In genomic region chr21:41669533-41669830, GRCh38 we compare ENCODE assay signal across 20 cellular contexts.
DNase-seq lines count a peak whose midpoint lies in the region; ATAC-seq and TF ChIP-seq lines count a peak whose summit lies in the region.
"Had no signal": no experiment of that assay in that cellular context is flagged by ENCODE, and none has a peak within 500 bp of the region (broad histone marks: within the 10 kb centered on the region; RNA-seq: fewer than 3 reads in every experiment).

No MANE protein-coding gene starts in this region.

- DNase-seq in DND-41 (no peak), H9 (no peak), endodermal cell (no peak), sigmoid colon (peak; percentile 7), PC-9 (no peak), HK-2 (ENCODE audit: unreplicated experiment) (no peak), sciatic nerve (ENCODE audit: low spot score) (no peak)
- no peak for DNase-seq in activated CD4-positive, alpha-beta T cell treated with anti-CD3 and anti-CD28 coated beads, Interleukin-2, amount 50 U/mL, for 1 hour
- DNase-seq: C1 segment of cervical spinal cord; CD8-positive, alpha-beta T cell; DMS153; GM23248; Kasumi-1; NCI-H1417; NCI-H1694 treated with DMSO at 0.1 percent for 48 hours; NCI-H2081 treated with DMSO at 0.1 percent for 48 hours; NCI-H2171 treated with DMSO at 0.1 percent for 48 hours; NCI-H524 treated with DMSO at 0.1 percent for 48 hours; SIG-M5 had no signal

- H3K27me3 ChIP-seq in DND-41 (ENCODE audit: insufficient read depth, low read length, poor library complexity) (no peaks in the 10 kb centered on the region), H9 (ENCODE audit: insufficient read depth, low read length) (no peaks in the 10 kb centered on the region), endodermal cell (ENCODE audit: control insufficient read depth, insufficient read depth, low read length, poor library complexity, severe bottlenecking) (no peaks in the 10 kb centered on the region), sigmoid colon (peaks cover 0 to 10% (median 0%) of the 10 kb centered on the region in 3 donors), PC-9 (ENCODE audit: insufficient read depth, low read depth) (no peaks in the 10 kb centered on the region)

- H2AFZ ChIP-seq in DND-41 (ENCODE audit: low read depth, low read length) (no peak overlapping the region), H9 (ENCODE audit: low read length) (no peak overlapping the region), PC-9 (no peak overlapping the region)
- H2AFZ ChIP-seq: GM23248 had no signal

- H3K79me1 ChIP-seq in H9 (ENCODE audit: insufficient read depth, low read depth, low read length, poor library complexity, severe bottlenecking), result no peaks in the 10 kb centered on the region

- H3K14ac ChIP-seq in H9 (ENCODE audit: insufficient read depth, low read length), result no peak overlapping the region

- H3K9ac ChIP-seq in DND-41 (ENCODE audit: low read depth, low read length) (no peak overlapping the region), H9 (ENCODE audit: extremely low read depth, insufficient read length, low read length) (no peak overlapping the region), endodermal cell (ENCODE audit: extremely low read depth, low read length, poor library complexity, severe bottlenecking) (no peak overlapping the region)
- H3K9ac ChIP-seq: GM23248 had no signal

- H3K27me3 Mint-ChIP-seq in H9 (ENCODE audit: low read depth), result peaks cover 5% of the 10 kb centered on the region
- H3K27me3 Mint-ChIP-seq in endodermal cell (ENCODE audit: insufficient read depth), result no peaks in the 10 kb centered on the region

- H3K4me3 ChIP-seq in DND-41 (ENCODE audit: low read depth in 1 of 2, low read length in 2 of 2) (no peak overlapping the region), endodermal cell (ENCODE audit: low read length) (no peak overlapping the region), sigmoid colon (no peak overlapping the region), PC-9 (no peak overlapping the region)
- H3K4me3 ChIP-seq: GM23248 had no signal

- H3K36me3 Mint-ChIP-seq in H9 (ENCODE audit: insufficient read depth in 1 of 3, low read depth in 3 of 3), result no peaks in the 10 kb centered on the region; a peak in 1 of 7 replicates
- no peaks in the 10 kb centered on the region for H3K36me3 Mint-ChIP-seq in endodermal cell (ENCODE audit: low read depth)
- H3K36me3 Mint-ChIP-seq: CD8-positive, alpha-beta T cell had no signal

- no peak overlapping the region for H4K91ac ChIP-seq in H9 (ENCODE audit: insufficient read length, low read depth, low read length)

- H3K4ac ChIP-seq in H9 (ENCODE audit: low read depth, low read length), result no peak overlapping the region

- H3K4me1 ChIP-seq in DND-41 (ENCODE audit: insufficient read depth, low read length) (no peaks in the 10 kb centered on the region), H9 (ENCODE audit: insufficient read depth, low read length) (no peaks in the 10 kb centered on the region; the same call in none of the 2 replicates), endodermal cell (ENCODE audit: control insufficient read depth, insufficient read depth, low read length) (peaks cover 5% of the 10 kb centered on the region), sigmoid colon (peaks cover 0 to 5% (median 0%) of the 10 kb centered on the region in 4 donors), PC-9 (replicated peaks; ENCODE audit: insufficient read depth) (peaks cover 24% of the 10 kb centered on the region)

- no peak overlapping the region for H4K5ac ChIP-seq in H9 (ENCODE audit: insufficient read length, low read depth, low read length)

- H2BK15ac ChIP-seq in H9 (ENCODE audit: low read depth, low read length), result no peak overlapping the region

- H3K4me2 ChIP-seq in DND-41 (ENCODE audit: insufficient read depth, low read length) (no peak overlapping the region), H9 (ENCODE audit: insufficient read depth, insufficient read length, low read length) (no peak overlapping the region), PC-9 (no peak overlapping the region)

- H3K9me3 ChIP-seq in DND-41 (ENCODE audit: insufficient read depth, low read length, severe bottlenecking) (no peaks in the 10 kb centered on the region), H9 (ENCODE audit: control insufficient read depth, low read depth, low read length) (no peaks in the 10 kb centered on the region), endodermal cell (ENCODE audit: control insufficient read depth, low read length) (no peaks in the 10 kb centered on the region), sigmoid colon (no peaks in the 10 kb centered on the region), PC-9 (ENCODE audit: insufficient read depth, low read depth) (no peaks in the 10 kb centered on the region)

- TF ChIP-seq CTCF in DND-41 (IDR thresholded peaks at IDR 0.05; ENCODE audit: borderline replicate concordance, extremely low read depth, low read length, poor library complexity, severe bottlenecking), result peak; percentile 14
- peak; percentile 38; the same call in 2 of the 3 replicates for TF ChIP-seq CTCF in H9 (conservative IDR thresholded peaks at IDR 0.05)
- TF ChIP-seq CTCF in endodermal cell (conservative IDR thresholded peaks at IDR 0.05), result peak; percentile 47
- TF ChIP-seq CTCF in sigmoid colon (IDR thresholded peaks at IDR 0.05), result no peak
- TF ChIP-seq CTCF in PC-9 (conservative IDR thresholded peaks at IDR 0.05), result no peak

- no peak overlapping the region for H4K8ac ChIP-seq in H9 (replicated peaks; ENCODE audit: insufficient read length, low read depth, low read length)

- H3K9me2 ChIP-seq in PC-9 (ENCODE audit: insufficient read depth), result no peaks in the 10 kb centered on the region

- ATAC-seq in DND-41 (ENCODE audit: insufficient read depth, low read depth), result no peak
- no peak for ATAC-seq in sciatic nerve
- ATAC-seq: CD8-positive, alpha-beta T cell; SK-N-SH treated with all-trans-retinoic acid at 6 μM for 48 hours had no signal

- H4K20me1 ChIP-seq in DND-41 (ENCODE audit: insufficient read depth, low read length), result no peaks in the 10 kb centered on the region
- H4K20me1 ChIP-seq in H9 (ENCODE audit: control insufficient read depth, insufficient read depth, insufficient read length), result no peaks in the 10 kb centered on the region
- no peaks in the 10 kb centered on the region for H4K20me1 ChIP-seq in PC-9 (ENCODE audit: insufficient read depth)

- H3K9me3 Mint-ChIP-seq in H9 (no peaks in the 10 kb centered on the region), endodermal cell (no peaks in the 10 kb centered on the region)
- H3K9me3 Mint-ChIP-seq: CD8-positive, alpha-beta T cell had no signal

- H3K79me2 ChIP-seq in DND-41 (ENCODE audit: insufficient read depth, low read length) (no peaks in the 10 kb centered on the region), H9 (ENCODE audit: insufficient read depth, low read length) (no peaks in the 10 kb centered on the region), PC-9 (ENCODE audit: low read depth) (no peaks in the 10 kb centered on the region)

- H3K36me3 ChIP-seq in DND-41 (ENCODE audit: insufficient read depth, low read length) (no peaks in the 10 kb centered on the region), endodermal cell (ENCODE audit: control insufficient read depth, insufficient read depth, low read length) (no peaks in the 10 kb centered on the region), sigmoid colon (no peaks in the 10 kb centered on the region), PC-9 (ENCODE audit: low read depth) (no peaks in the 10 kb centered on the region)

- H3K23ac ChIP-seq in H9 (ENCODE audit: insufficient read length, low read depth, low read length), result no peak overlapping the region

- H2BK120ac ChIP-seq in H9 (ENCODE audit: low read depth, low read length, poor library complexity, severe bottlenecking), result no peak overlapping the region

- WGBS in H9 (ENCODE audit: extremely low coverage, insufficient read length, low lambda C conversion rate), result no CpG with 5 or more reads among the region's 4 CpGs
- 86 to 90% methylated on average over 1 to 4 of the region's 4 CpGs for WGBS in endodermal cell (ENCODE audit: insufficient coverage in 1 of 2, insufficient read length in 1 of 2), 2 experiments
- WGBS in sigmoid colon, 2 donors, result 70 to 83% methylated on average over 4 of the region's 4 CpGs

- H2AK5ac ChIP-seq in H9 (ENCODE audit: insufficient read length, low read length), result no peak overlapping the region

- peaks cover 2% of the 10 kb centered on the region; the same call in 1 of the 2 replicates for H3F3A ChIP-seq in PC-9 (ENCODE audit: insufficient read depth, low read depth)

- no peak overlapping the region for H3K56ac ChIP-seq in H9 (ENCODE audit: insufficient read length, low read depth, low read length)

- H3T11ph ChIP-seq in H9 (ENCODE audit: low read length), result no peak overlapping the region

- no peaks in the 10 kb centered on the region for H3K23me2 ChIP-seq in H9 (ENCODE audit: insufficient read length, low read depth, low read length, poor library complexity, severe bottlenecking)

- peak overlapping the region in 1 of 3 experiments; percentile 79; a peak in 1 of 7 replicates for H3K27ac Mint-ChIP-seq in H9
- H3K27ac Mint-ChIP-seq in endodermal cell, result peak overlapping the region; percentile 35
- H3K27ac Mint-ChIP-seq: CD8-positive, alpha-beta T cell had no signal

- POLR2A ChIA-PET in PC-9 (lab: Charles Lee; ENCODE audit: unreplicated experiment), result no interaction called here

- TF ChIP-seq EP300 in sigmoid colon (IDR thresholded peaks at IDR 0.05), result no peak

- no peak overlapping the region for H2BK5ac ChIP-seq in H9 (ENCODE audit: insufficient read length, low read length)

- no peak for TF ChIP-seq POLR2A in sigmoid colon (IDR thresholded peaks at IDR 0.05)

- no peak overlapping the region for H3K18ac ChIP-seq in H9 (ENCODE audit: insufficient read length, low read depth, low read length)

- H3K4me3 Mint-ChIP-seq in H9, result no peak overlapping the region
- no peak overlapping the region for H3K4me3 Mint-ChIP-seq in endodermal cell
- H3K4me3 Mint-ChIP-seq: CD8-positive, alpha-beta T cell had no signal

- no peak overlapping the region for H2BK12ac ChIP-seq in H9 (ENCODE audit: insufficient read length, low read depth, low read length)

- H3K27ac ChIP-seq in DND-41 (ENCODE audit: low read length) (no peak overlapping the region), H9 (ENCODE audit: insufficient read length, low read depth, low read length) (no peak overlapping the region), endodermal cell (ENCODE audit: low read depth, low read length) (no peak overlapping the region), sigmoid colon (no peak overlapping the region), PC-9 (no peak overlapping the region)
- H3K27ac ChIP-seq: GM23248 had no signal

- H3K4me1 Mint-ChIP-seq in H9, result peaks cover 0 to 9% of the 10 kb centered on the region in 2 experiments; a peak in 3 of 4 replicates
- peaks cover 8% of the 10 kb centered on the region for H3K4me1 Mint-ChIP-seq in endodermal cell

- no peak overlapping the region for H2BK20ac ChIP-seq in H9 (ENCODE audit: low read depth, low read length, poor library complexity, severe bottlenecking)

- CTCF ChIA-PET in PC-9 (lab: Charles Lee), result no interaction called here

- BruUV-seq in PC-9 (replicated peaks; lab: Mats Ljungman, UMichigan), result no TSS peak

- intact Hi-C loops in sigmoid colon (cut with DNase I), result no loop called here
- intact Hi-C loops in PC-9 (cut with micrococcal nuclease; ENCODE audit: unreplicated experiment), result no loop called here
- intact Hi-C loops in sciatic nerve (cut with DNase I), result no loop called here

Comparison
In these comparisons a context has a peak if more than half of its experiments do, and no peak if none do; other contexts are left out.
1. CTCF ChIP-seq: peak in DND-41 (single experiment), H9 (single experiment) and endodermal cell (single experiment); none in sigmoid colon (0 of 4) and PC-9 (single experiment).